In genomic region chr13:88895261-88895941, GRCh38 we compare ENCODE assay signal across 13 cellular contexts.
"Had no signal": no experiment of that assay in that cellular context is flagged by ENCODE, and none has a peak within 500 bp of the region (broad histone marks: within the 10 kb centered on the region; RNA-seq: fewer than 3 reads in every experiment).

No MANE protein-coding gene starts in this region.

- H3K4me1 ChIP-seq: adrenal gland, colonic mucosa, gastroesophageal sphincter, heart right ventricle, neural progenitor cell, pancreas, uterus had no signal

- H3K27ac ChIP-seq: adrenal gland, colonic mucosa, gastroesophageal sphincter, heart right ventricle, neural progenitor cell, pancreas, uterus had no signal

- H3K4me3 ChIP-seq: adrenal gland, colonic mucosa, gastroesophageal sphincter, heart right ventricle, neural progenitor cell, pancreas, uterus had no signal

- H3K27me3 ChIP-seq: adrenal gland, colonic mucosa, gastroesophageal sphincter, heart right ventricle, neural progenitor cell, pancreas, uterus had no signal

- DNase-seq: activated CD4-positive, alpha-beta T cell treated with anti-CD3 and anti-CD28 coated beads, Interleukin-2, amount 50 U/mL, for 48 hours; activated CD8-positive, alpha-beta memory T cell treated with anti-CD3 and anti-CD28 coated beads, Interleukin-2, amount 10 ng/mL, durations not matched to agents 7 days and 5 days; activated T-cell treated with anti-CD3 and anti-CD28 coated beads, Interleukin-2, amount 50 U/mL, for 24 hours; adrenal gland; caudate nucleus; colonic mucosa; heart right ventricle; midbrain; uterus had no signal

- H3K9ac ChIP-seq: neural progenitor cell had no signal

- H3K36me3 ChIP-seq: adrenal gland, colonic mucosa, gastroesophageal sphincter, heart right ventricle, neural progenitor cell, pancreas, uterus had no signal

- ATAC-seq: activated CD8-positive, alpha-beta memory T cell treated with anti-CD3 and anti-CD28 coated beads, Interleukin-2, amount 10 ng/mL, durations not matched to agents 7 days and 5 days; gastroesophageal sphincter; pancreas; sciatic nerve had no signal

- H3K9me3 ChIP-seq: adrenal gland, colonic mucosa, gastroesophageal sphincter, pancreas, uterus had no signal

- H3K4me2 ChIP-seq: neural progenitor cell had no signal

- H2AFZ ChIP-seq: neural progenitor cell had no signal
